Comparison of ENCODE assay signal across 8 cellular contexts in genomic region chr16:46883690-46884512, GRCh38. TPM values are rescaled to one million over a fixed set of nuclear protein-coding genes. Genes with fewer than 3 reads are reported as not detected.
A peak's percentile ranks its signal among the peaks of the same experiment; 100 is the strongest.
DNase-seq lines count a peak whose midpoint lies in the region; ATAC-seq and TF ChIP-seq lines count a peak whose summit lies in the region.

TSS of gene GPT2 (plus strand) at chr16:46884362. CDS start at chr16:46884716, 354 bp downstream.

- H3K27me3 ChIP-seq in hepatocyte (no peaks in the 10 kb centered on the region), aorta (ENCODE audit: control insufficient read depth in 1 of 2, insufficient read depth in 2 of 2, low read length in 1 of 2) (no peaks in the 10 kb centered on the region)

- H3K9me2 ChIP-seq in hepatocyte (replicated peaks; ENCODE audit: insufficient read depth), result no peaks in the 10 kb centered on the region

- intact Hi-C loops in aorta (cut with DNase I), result loop anchor here (2.0 to 10.0 kb wide), 3 partner anchors 89 to 199 kb away; partner anchors contain the start of genes ORC6 (in 2 of the 2), VPS35 (in 2 of the 2) and DNAJA2 (in 1 of the 2)

- TF ChIP-seq CTCF in hepatocyte (IDR thresholded peaks at IDR 0.05; ENCODE audit: poor library complexity), result no peak

- H3K27ac ChIP-seq in hepatocyte, result peak within 1 kb of the TSS; percentile 91
- no peak within 1 kb of the TSS for H3K27ac ChIP-seq in aorta (ENCODE audit: low read depth in 1 of 2, low read length in 2 of 2)

- H3K79me2 ChIP-seq in hepatocyte, result peaks cover 39% of the 10 kb centered on the region

- H3K9me3 ChIP-seq in hepatocyte (ENCODE audit: low read depth), result no peaks in the 10 kb centered on the region
- no peaks in the 10 kb centered on the region for H3K9me3 ChIP-seq in aorta (ENCODE audit: control insufficient read depth, low read length)

- H3K4me1 ChIP-seq in hepatocyte (ENCODE audit: insufficient read depth) (peaks cover 31% of the 10 kb centered on the region), aorta (ENCODE audit: control insufficient read depth in 1 of 2, insufficient read depth in 2 of 2, low read length in 2 of 2) (no peaks in the 10 kb centered on the region)

- peak within 1 kb of the TSS; percentile 56 for H2AFZ ChIP-seq in hepatocyte

- ATAC-seq in GM18505 (IDR thresholded peaks at IDR 0.05; ENCODE audit: unreplicated experiment) (peak; percentile 98), HG02943 (IDR thresholded peaks at IDR 0.05; ENCODE audit: low read depth, unreplicated experiment) (peak; percentile 96), aorta (ENCODE audit: low FRiP score) (peak; percentile 99)

- peak; percentile 65 for TF ChIP-seq POLR2A in GM18505 (IDR thresholded peaks at IDR 0.05; ENCODE audit: borderline replicate concordance, extremely low read depth, insufficient read depth, insufficient read length)

- peak; percentile 42 for DNase-seq in NCI-H187 treated with DMSO at 0.1 percent for 48 hours (lab: John Stamatoyannopoulos, UW)
- peak; percentile 48 for DNase-seq in T-helper 9 cell
- DNase-seq in astrocyte of the hippocampus (ENCODE audit: low read depth, low spot score), result peak; percentile 99
- peak; percentile 97 for DNase-seq in hepatocyte (ENCODE audit: low spot score)
- peak; percentile 82 for DNase-seq in renal cortical epithelial cell (ENCODE audit: low read depth)
- peak; percentile 98 to 100 for DNase-seq in aorta

- H3K36me3 ChIP-seq in hepatocyte (replicated peaks; ENCODE audit: insufficient read depth, low read depth) (no peaks in the 10 kb centered on the region), aorta (ENCODE audit: control insufficient read depth in 1 of 2, insufficient read depth in 2 of 2, low read length in 1 of 2) (no peaks in the 10 kb centered on the region)

- H3K4me3 ChIP-seq in hepatocyte (peak within 1 kb of the TSS; percentile 78), aorta (ENCODE audit: low read length in 2 of 2) (peak within 1 kb of the TSS; percentile 69 to 78)

- H4K20me1 ChIP-seq in hepatocyte (ENCODE audit: insufficient read depth, poor library complexity, severe bottlenecking), result peaks cover 22% of the 10 kb centered on the region

- H3K4me2 ChIP-seq in hepatocyte, result peak within 1 kb of the TSS; percentile 92

- 1% methylated on average over 52 of the region's 75 CpGs for WGBS in hepatocyte (ENCODE audit: low lambda C conversion rate, missing lambda C conversion rate)
- 0 to 1% methylated on average over 71 to 75 of the region's 75 CpGs for WGBS in aorta, 2 donors

RNA-seq across cellular contexts. Expression of gene GPT2, which starts in this region (rescaled TPM):
- total RNA-seq in hepatocyte, result 37.4 and 41.0 TPM in 2 replicates
- polyA plus RNA-seq in hepatocyte, result 38.9 and 51.3 TPM in 2 replicates
- 25.7 and 36.3 TPM in 2 replicates for total RNA-seq in renal cortical epithelial cell
- total RNA-seq in aorta, result 1 to 10 TPM; 1.8 to 5.1 TPM
- 1 to 10 TPM; 1.3 to 2.3 TPM for polyA plus RNA-seq in aorta

Comparison
In these comparisons a context has a peak if more than half of its experiments do, and no peak if none do; other contexts are left out.
1. RNA of gene GPT2 (polyA plus RNA-seq): 38.9 to 51.3 TPM in hepatocyte; 1.3 to 2.3 TPM in aorta; every median in the first group is over 10 times any median in the second.
2. DNase-seq: peak in every context shown above with its lines; median percentile 99 in astrocyte of the hippocampus; 99 in aorta; 97 in hepatocyte; 82 in renal cortical epithelial cell; 48 in T-helper 9 cell; 42 in NCI-H187 treated with DMSO at 0.1 percent for 48 hours.
3. Peak in every context shown above with its lines, with median percentiles within 50 percentile points of each other: ATAC-seq.